38 cellular contexts compared by ENCODE assay signal in the genomic region with DNA sequence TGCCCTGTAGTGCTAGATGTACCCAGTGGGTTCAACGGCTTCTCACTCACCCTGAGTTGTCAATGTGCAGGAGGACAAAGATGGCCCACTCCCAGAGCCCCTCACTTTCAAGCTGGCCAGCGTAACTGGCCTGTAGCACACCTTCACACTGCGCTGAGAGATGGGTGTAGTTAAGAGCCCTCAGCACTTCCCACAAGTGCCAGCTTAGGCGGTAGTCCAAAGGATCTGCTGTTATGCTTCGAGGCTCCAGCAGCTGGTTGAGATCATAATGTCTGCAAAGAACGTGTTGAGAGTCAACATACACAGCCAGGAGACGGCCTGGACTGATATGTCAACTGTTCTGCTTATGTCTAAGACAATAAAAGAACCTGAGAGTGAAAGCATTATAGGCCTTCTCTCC. TPM values are rescaled to one million over a fixed set of nuclear protein-coding genes. Genes with fewer than 3 reads are reported as not detected.
A peak's percentile ranks its signal among the peaks of the same experiment; 100 is the strongest.
DNase-seq lines count a peak whose midpoint lies in the region; ATAC-seq and TF ChIP-seq lines count a peak whose summit lies in the region.
"Had no signal": no experiment of that assay in that cellular context is flagged by ENCODE, and none has a peak within 500 bp of the region (broad histone marks: within the 10 kb centered on the region; RNA-seq: fewer than 3 reads in every experiment).

No MANE protein-coding gene starts in this region.

- TF ChIP-seq EP300 in upper lobe of left lung (IDR thresholded peaks at IDR 0.05): no peak

- peak overlapping the region; percentile 23 for H3K27ac Mint-ChIP-seq in activated T-helper 1 cell treated with anti-CD3 and anti-CD28 coated beads, Interleukin-12 subunit alpha, Interleukin-12 subunit beta, Interleukin-2, Interleukin-4 antibody, amounts not matched to agents 30 ng/mL and 10 ng/mL and 1 ng/mL, durations not matched to agents 14 hours and 24 hours and 36 hours
- H3K27ac Mint-ChIP-seq: activated naive CD4-positive, alpha-beta T cell treated with anti-CD3 and anti-CD28 coated beads, Interleukin-2, amount 50 U/mL, for 24 hours; activated T-helper 2 cell treated with anti-CD3 and anti-CD28 coated beads, Interferon-gamma antibody, Interleukin-2, Interleukin-4, amounts not matched to agents 10 μg/mL and 5 μg/mL and 100 μg/mL, durations not matched to agents 14 hours and 24 hours and 36 hours; stimulated activated effector memory CD8-positive, alpha-beta T cell treated with anti-CD3 and anti-CD28 coated beads, Interleukin-12 subunit alpha, Interleukin-12 subunit beta, amount 100 ng/mL, for 72 hours; T-helper 2 cell treated with Interferon-gamma antibody and Interleukin-4, amounts not matched to agents 5 μg/mL and 100 μg/mL, for 36 hours had no signal

- no peak for TF ChIP-seq POLR2A in upper lobe of left lung (IDR thresholded peaks at IDR 0.05)
- no peak for TF ChIP-seq POLR2A in adrenal gland (IDR thresholded peaks at IDR 0.05)

- H3K4me1 ChIP-seq in right atrium auricular region (peaks cover 0 to 11% of the 10 kb centered on the region in 2 donors), right cardiac atrium (ENCODE audit: control insufficient read depth, insufficient read depth, low read length) (no peaks in the 10 kb centered on the region), upper lobe of left lung (peaks cover 0 to 10% (median 6%) of the 10 kb centered on the region in 4 donors), adrenal gland (replicated peaks in 1 of 2) (peaks cover 7 to 11% of the 10 kb centered on the region in 2 donors)
- H3K4me1 ChIP-seq: esophagus squamous epithelium had no signal

- ATAC-seq in Right ventricle myocardium inferior (peak; percentile 62), right cardiac atrium (peak; percentile 59 to 74), upper lobe of left lung (ENCODE audit: low FRiP score in 2 of 2) (peak; percentile 38 to 71)
- ATAC-seq: GM12878; PC-3; sciatic nerve; stimulated activated effector memory CD8-positive, alpha-beta T cell treated with anti-CD3 and anti-CD28 coated beads, Interleukin-12 subunit alpha, Interleukin-12 subunit beta, amount 100 ng/mL, for 72 hours had no signal

- no peak for TF ChIP-seq CTCF in right atrium auricular region (IDR thresholded peaks at IDR 0.05)
- no peak for TF ChIP-seq CTCF in upper lobe of left lung (IDR thresholded peaks at IDR 0.05)
- TF ChIP-seq CTCF in adrenal gland (IDR thresholded peaks at IDR 0.05): no peak

- no peak for DNase-seq in Right ventricle myocardium inferior (ENCODE audit: missing footprints)
- no peak for DNase-seq in right atrium auricular region (ENCODE audit: low spot score)
- DNase-seq in activated T-helper 1 cell treated with anti-CD3 and anti-CD28 coated beads, Interleukin-12 subunit alpha, Interleukin-12 subunit beta, Interleukin-2, Interleukin-4 antibody, amounts not matched to agents 30 ng/mL and 10 ng/mL and 1 ng/mL, durations not matched to agents 14 hours and 24 hours and 36 hours (ENCODE audit: low spot score): no peak
- no peak for DNase-seq in right cardiac atrium
- peak in 1 of 2 donors; percentile 71 for DNase-seq in upper lobe of left lung
- no peak for DNase-seq in adrenal gland
- DNase-seq in occipital lobe (lab: John Stamatoyannopoulos, UW): no peak
- DNase-seq in NCI-H146 (lab: John Stamatoyannopoulos, UW): no peak
- DNase-seq: activated CD4-positive, alpha-beta T cell treated with anti-CD3 and anti-CD28 coated beads, Interleukin-2, amount 50 U/mL, for 48 hours; activated CD4-positive, CD25-positive, alpha-beta regulatory T cell treated with anti-CD3 and anti-CD28 coated beads, Interleukin-2, amount 50 U/mL, for 72 hours; activated CD8-positive, alpha-beta memory T cell treated with anti-CD3 and anti-CD28 coated beads, Interleukin-2, amount 50 U/mL, for 4 hours; amygdala; brain microvascular endothelial cell; dorsolateral prefrontal cortex; esophagus squamous epithelium; foreskin melanocyte; H7; KG1; kidney glomerular epithelial cell; MG63; NCI-H1417 treated with DMSO at 0.1 percent for 48 hours; NCI-H2107; PC-3; posterior cingulate gyrus; SHP77; stimulated activated CD4-positive, alpha-beta T cell treated with anti-CD3 and anti-CD28 coated beads, Interleukin-12 subunit alpha, Interleukin-12 subunit beta, amount 100 ng/mL, for 4 hours; trophoblast cell had no signal

- H3K9me3 ChIP-seq in right atrium auricular region (no peaks in the 10 kb centered on the region), right cardiac atrium (ENCODE audit: control insufficient read depth, low read length) (no peaks in the 10 kb centered on the region), upper lobe of left lung (no peaks in the 10 kb centered on the region), adrenal gland (replicated peaks in 1 of 3) (no peaks in the 10 kb centered on the region)
- H3K9me3 ChIP-seq: esophagus squamous epithelium, MG63 had no signal

- H3K27me3 ChIP-seq in right atrium auricular region: no peaks in the 10 kb centered on the region
- H3K27me3 ChIP-seq in right cardiac atrium (ENCODE audit: control insufficient read depth, insufficient read depth): no peaks in the 10 kb centered on the region
- H3K27me3 ChIP-seq in upper lobe of left lung: no peaks in the 10 kb centered on the region
- no peaks in the 10 kb centered on the region for H3K27me3 ChIP-seq in adrenal gland
- H3K27me3 ChIP-seq: brain microvascular endothelial cell, dorsolateral prefrontal cortex, esophagus squamous epithelium, MG63 had no signal

- H3K4me3 ChIP-seq in right atrium auricular region (no peak overlapping the region), right cardiac atrium (ENCODE audit: low read length) (no peak overlapping the region), upper lobe of left lung (no peak overlapping the region), adrenal gland (no peak overlapping the region)
- H3K4me3 ChIP-seq: dorsolateral prefrontal cortex, esophagus squamous epithelium, GM12878, MG63 had no signal

- H3K27ac ChIP-seq in right atrium auricular region: no peak overlapping the region
- no peak overlapping the region for H3K27ac ChIP-seq in right cardiac atrium (ENCODE audit: low read length)
- peak overlapping the region in 1 of 4 donors; percentile 15 for H3K27ac ChIP-seq in upper lobe of left lung
- no peak overlapping the region for H3K27ac ChIP-seq in adrenal gland
- H3K27ac ChIP-seq: brain microvascular endothelial cell, dorsolateral prefrontal cortex, esophagus squamous epithelium had no signal

- peaks cover 44% of the 10 kb centered on the region for H3K36me3 Mint-ChIP-seq in activated T-helper 1 cell treated with anti-CD3 and anti-CD28 coated beads, Interleukin-12 subunit alpha, Interleukin-12 subunit beta, Interleukin-2, Interleukin-4 antibody, amounts not matched to agents 30 ng/mL and 10 ng/mL and 1 ng/mL, durations not matched to agents 14 hours and 24 hours and 36 hours (ENCODE audit: low read depth)

- H3K4me3 Mint-ChIP-seq in activated T-helper 1 cell treated with anti-CD3 and anti-CD28 coated beads, Interleukin-12 subunit alpha, Interleukin-12 subunit beta, Interleukin-2, Interleukin-4 antibody, amounts not matched to agents 30 ng/mL and 10 ng/mL and 1 ng/mL, durations not matched to agents 14 hours and 24 hours and 36 hours: no peak overlapping the region
- H3K4me3 Mint-ChIP-seq: activated naive CD4-positive, alpha-beta T cell treated with anti-CD3 and anti-CD28 coated beads, Interleukin-2, amount 50 U/mL, for 24 hours; stimulated activated effector memory CD8-positive, alpha-beta T cell treated with anti-CD3 and anti-CD28 coated beads, Interleukin-12 subunit alpha, Interleukin-12 subunit beta, amount 100 ng/mL, for 72 hours; T-helper 2 cell treated with Interferon-gamma antibody and Interleukin-4, amounts not matched to agents 5 μg/mL and 100 μg/mL, for 36 hours had no signal

- H3K4me1 Mint-ChIP-seq in activated T-helper 1 cell treated with anti-CD3 and anti-CD28 coated beads, Interleukin-12 subunit alpha, Interleukin-12 subunit beta, Interleukin-2, Interleukin-4 antibody, amounts not matched to agents 30 ng/mL and 10 ng/mL and 1 ng/mL, durations not matched to agents 14 hours and 24 hours and 36 hours (ENCODE audit: low read depth): peaks cover 9% of the 10 kb centered on the region
- H3K4me1 Mint-ChIP-seq: stimulated activated effector memory CD8-positive, alpha-beta T cell treated with anti-CD3 and anti-CD28 coated beads, Interleukin-12 subunit alpha, Interleukin-12 subunit beta, amount 100 ng/mL, for 72 hours had no signal

- WGBS in right cardiac atrium: 58% methylated on average over 7 of the region's 7 CpGs
- WGBS in upper lobe of left lung, 2 donors: 50% methylated on average over 7 of the region's 7 CpGs
- WGBS in adrenal gland, 4 donors: 90 to 96% (median 92%) methylated on average over 7 of the region's 7 CpGs

- intact Hi-C loops in Right ventricle myocardium inferior (cut with DNase I) (no loop called here), right cardiac atrium (cut with DNase I) (no loop called here), adrenal gland (cut with DNase I) (no loop called here)
- intact Hi-C loops in activated T-helper 1 cell treated with anti-CD3 and anti-CD28 coated beads, Interleukin-12 subunit alpha, Interleukin-12 subunit beta, Interleukin-2, Interleukin-4 antibody, amounts not matched to agents 30 ng/mL and 10 ng/mL and 1 ng/mL, durations not matched to agents 14 hours and 24 hours and 36 hours (cut with micrococcal nuclease): no loop called here

- H3K36me3 ChIP-seq in right atrium auricular region (peaks cover 91% of the 10 kb centered on the region), upper lobe of left lung (peaks cover 36 to 95% (median 77%) of the 10 kb centered on the region in 4 donors), adrenal gland (replicated peaks in 1 of 2) (peaks cover 0 to 84% of the 10 kb centered on the region in 2 donors)

- no peaks in the 10 kb centered on the region for H3K9me3 Mint-ChIP-seq in activated T-helper 1 cell treated with anti-CD3 and anti-CD28 coated beads, Interleukin-12 subunit alpha, Interleukin-12 subunit beta, Interleukin-2, Interleukin-4 antibody, amounts not matched to agents 30 ng/mL and 10 ng/mL and 1 ng/mL, durations not matched to agents 14 hours and 24 hours and 36 hours
- H3K9me3 Mint-ChIP-seq: activated naive CD4-positive, alpha-beta T cell treated with anti-CD3 and anti-CD28 coated beads, Interleukin-2, amount 50 U/mL, for 24 hours; activated T-helper 2 cell treated with anti-CD3 and anti-CD28 coated beads, Interferon-gamma antibody, Interleukin-2, Interleukin-4, amounts not matched to agents 10 μg/mL and 5 μg/mL and 100 μg/mL, durations not matched to agents 14 hours and 24 hours and 36 hours; stimulated activated effector memory CD8-positive, alpha-beta T cell treated with anti-CD3 and anti-CD28 coated beads, Interleukin-12 subunit alpha, Interleukin-12 subunit beta, amount 100 ng/mL, for 72 hours; T-helper 2 cell treated with Interferon-gamma antibody and Interleukin-4, amounts not matched to agents 5 μg/mL and 100 μg/mL, for 36 hours had no signal

- H3K27me3 Mint-ChIP-seq in activated T-helper 1 cell treated with anti-CD3 and anti-CD28 coated beads, Interleukin-12 subunit alpha, Interleukin-12 subunit beta, Interleukin-2, Interleukin-4 antibody, amounts not matched to agents 30 ng/mL and 10 ng/mL and 1 ng/mL, durations not matched to agents 14 hours and 24 hours and 36 hours (ENCODE audit: insufficient read depth): no peaks in the 10 kb centered on the region
- H3K27me3 Mint-ChIP-seq: activated naive CD4-positive, alpha-beta T cell treated with anti-CD3 and anti-CD28 coated beads, Interleukin-2, amount 50 U/mL, for 24 hours had no signal

RNA-seq across cellular contexts. Expression of gene CHRNA10, which starts 14.7 kb away (rescaled TPM):
- 1.2 TPM for total RNA-seq in Right ventricle myocardium inferior
- 1 to 10 TPM in 1 of 2 donors, not detected in 1; 1.0 TPM for total RNA-seq in right atrium auricular region
- total RNA-seq in activated T-helper 1 cell treated with anti-CD3 and anti-CD28 coated beads, Interleukin-12 subunit alpha, Interleukin-12 subunit beta, Interleukin-2, Interleukin-4 antibody, amounts not matched to agents 30 ng/mL and 10 ng/mL and 1 ng/mL, durations not matched to agents 14 hours and 24 hours and 36 hours: 2.6 and 2.9 TPM in 2 replicates
- under 1 TPM; 0.42 to 0.97 (median 0.52) TPM for total RNA-seq in right cardiac atrium
- polyA plus RNA-seq in right cardiac atrium: 0.38 TPM
- total RNA-seq in upper lobe of left lung: 1 to 10 TPM in 4 of 6 donors, under 1 TPM in 1, not detected in 1; 0.89 to 6.3 (median 2.3) TPM
- total RNA-seq in adrenal gland: 1 to 10 TPM in 1 of 8 donors, under 1 TPM in 5, not detected in 2; 0.46 to 1.0 (median 0.76) TPM
- polyA plus RNA-seq in adrenal gland: 1 to 10 TPM in 2 of 3 donors, under 1 TPM in 1; 0.13 to 3.0 (median 2.2) TPM
- not detected for total RNA-seq in occipital lobe

RNA-seq across cellular contexts. Expression of gene ART1, which starts 41.0 kb away (rescaled TPM):
- total RNA-seq in Right ventricle myocardium inferior (1.7 TPM), right atrium auricular region (not detected), right cardiac atrium (not detected), upper lobe of left lung (1 to 10 TPM in 2 of 6 donors, under 1 TPM in 2, not detected in 2; 0.61 to 1.9 (median 1.2) TPM), adrenal gland (1 to 10 TPM in 1 of 8 donors, under 1 TPM in 3, not detected in 4; 0.46 to 5.2 (median 0.53) TPM), occipital lobe (0.16 TPM)
- total RNA-seq in activated T-helper 1 cell treated with anti-CD3 and anti-CD28 coated beads, Interleukin-12 subunit alpha, Interleukin-12 subunit beta, Interleukin-2, Interleukin-4 antibody, amounts not matched to agents 30 ng/mL and 10 ng/mL and 1 ng/mL, durations not matched to agents 14 hours and 24 hours and 36 hours: not detected in 2 replicates
- polyA plus RNA-seq in right cardiac atrium (not detected), adrenal gland (not detected)
- total RNA-seq: activated T-helper 2 cell treated with anti-CD3 and anti-CD28 coated beads, Interferon-gamma antibody, Interleukin-2, Interleukin-4, amounts not matched to agents 10 μg/mL and 5 μg/mL and 100 μg/mL, durations not matched to agents 14 hours and 24 hours and 36 hours; chondrocyte; esophagus squamous epithelium; GM12878; mesenteric fat pad; NCI-H460; PC-3; sciatic nerve; subcutaneous adipose tissue had no signal
- polyA plus RNA-seq: BJ, GM12878 had no signal

RNA-seq across cellular contexts. Expression of gene ART5, which starts 44.1 kb away (rescaled TPM):
- total RNA-seq in Right ventricle myocardium inferior (2.5 TPM), right atrium auricular region (1 to 10 TPM in 1 of 2 donors, under 1 TPM in 1; 0.86 to 1.1 TPM), right cardiac atrium (1 to 10 TPM in 3 of 4 donors, under 1 TPM in 1; 0.47 to 2.5 (median 1.6) TPM), upper lobe of left lung (1 to 10 TPM in 2 of 6 donors, under 1 TPM in 2, not detected in 2; 0.49 to 3.6 (median 1.3) TPM), adrenal gland (under 1 TPM in 4 of 8 donors, not detected in 4; 0.28 to 0.50 (median 0.38) TPM), occipital lobe (0.62 TPM)
- total RNA-seq in activated T-helper 1 cell treated with anti-CD3 and anti-CD28 coated beads, Interleukin-12 subunit alpha, Interleukin-12 subunit beta, Interleukin-2, Interleukin-4 antibody, amounts not matched to agents 30 ng/mL and 10 ng/mL and 1 ng/mL, durations not matched to agents 14 hours and 24 hours and 36 hours: not detected in 2 replicates
- polyA plus RNA-seq in right cardiac atrium (1.1 TPM), adrenal gland (under 1 TPM in 2 of 3 donors, not detected in 1; 0.13 to 0.15 TPM)
- total RNA-seq: activated T-helper 2 cell treated with anti-CD3 and anti-CD28 coated beads, Interferon-gamma antibody, Interleukin-2, Interleukin-4, amounts not matched to agents 10 μg/mL and 5 μg/mL and 100 μg/mL, durations not matched to agents 14 hours and 24 hours and 36 hours; GM12878; mesenteric fat pad; NCI-H460; PC-3; subcutaneous adipose tissue had no signal
